ENCODE assay signal across 17 cellular contexts in the genomic region with DNA sequence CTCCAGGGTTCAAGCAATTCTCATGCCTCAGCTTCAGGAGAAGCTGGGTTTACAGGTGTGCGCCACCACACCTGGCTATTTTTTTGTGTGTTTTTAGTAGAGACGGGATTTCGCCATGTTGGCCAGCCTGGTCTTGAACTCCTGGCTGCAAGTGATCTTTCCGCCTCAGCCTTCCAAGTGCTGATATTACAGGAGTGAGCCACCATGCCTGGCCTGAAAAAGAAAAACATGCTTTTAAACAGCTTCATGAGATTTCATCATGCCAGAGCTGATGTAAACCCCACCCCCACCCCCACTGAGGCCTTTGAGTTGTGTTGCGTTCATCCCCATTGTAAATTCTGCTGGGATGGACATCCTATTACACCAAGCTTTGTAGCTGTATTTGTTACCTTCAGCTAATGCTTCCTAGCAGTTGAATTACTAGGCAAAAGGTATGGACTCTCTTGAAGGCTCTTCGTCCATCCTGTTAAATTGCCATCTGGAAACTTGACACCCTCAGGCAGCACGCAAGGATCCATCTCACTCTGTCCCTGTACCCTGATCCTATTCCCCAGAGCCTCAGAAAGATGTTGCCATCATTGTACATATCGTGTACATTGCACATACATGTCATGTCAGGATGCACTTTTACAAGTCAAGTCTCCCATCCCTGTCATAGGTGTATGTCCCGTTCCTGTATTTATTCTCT. TPM values are rescaled to one million over a fixed set of nuclear protein-coding genes. Genes with fewer than 3 reads are reported as not detected.
A peak's percentile ranks its signal among the peaks of the same experiment; 100 is the strongest.
DNase-seq lines count a peak whose midpoint lies in the region; ATAC-seq and TF ChIP-seq lines count a peak whose summit lies in the region.
"Had no signal": no experiment of that assay in that cellular context is flagged by ENCODE, and none has a peak within 500 bp of the region (broad histone marks: within the 10 kb centered on the region; RNA-seq: fewer than 3 reads in every experiment).

No MANE protein-coding gene starts in this region.

- no peak for DNase-seq in activated CD8-positive, alpha-beta T cell treated with anti-CD3 and anti-CD28 coated beads for 36 hours
- DNase-seq in activated CD8-positive, alpha-beta T cell treated with anti-CD3 and anti-CD28 coated beads, Interleukin-2, amount 10 ng/mL, durations not matched to agents 7 days and 5 days, result no peak
- peak; percentile 52 for DNase-seq in fibroblast of pulmonary artery (ENCODE audit: low read depth)
- DNase-seq in thoracic aorta (ENCODE audit: low spot score), result no peak
- no peak for DNase-seq in iPS-NIHi11 (ENCODE audit: low spot score)
- DNase-seq in cerebellar nuclear complex (lab: John Stamatoyannopoulos, UW), result no peak
- DNase-seq in brain microvascular endothelial cell, result no peak
- DNase-seq: activated CD4-positive, alpha-beta T cell treated with anti-CD3 and anti-CD28 coated beads, Interleukin-2, amount 10 ng/mL, durations not matched to agents 7 days and 5 days; activated naive CD4-positive, alpha-beta T cell treated with anti-CD3 and anti-CD28 coated beads, Interleukin-2, amount 10 ng/mL, durations not matched to agents 7 days and 5 days; activated T-cell treated with anti-CD3 and anti-CD28 coated beads for 4 hours; effector memory CD4-positive, alpha-beta T cell; head of caudate nucleus; NCI-H526; PC-9; stomach had no signal

- peak overlapping the region; percentile 26 for H3K27ac Mint-ChIP-seq in activated CD8-positive, alpha-beta T cell treated with anti-CD3 and anti-CD28 coated beads for 36 hours
- no peak overlapping the region for H3K27ac Mint-ChIP-seq in activated CD8-positive, alpha-beta T cell treated with anti-CD3 and anti-CD28 coated beads, Interleukin-2, amount 10 ng/mL, durations not matched to agents 7 days and 5 days
- H3K27ac Mint-ChIP-seq: activated CD4-positive, alpha-beta T cell treated with anti-CD3 and anti-CD28 coated beads, Interleukin-2, amount 10 ng/mL, durations not matched to agents 7 days and 5 days; activated naive CD4-positive, alpha-beta T cell treated with anti-CD3 and anti-CD28 coated beads, Interleukin-2, amount 10 ng/mL, durations not matched to agents 7 days and 5 days; GM23338 had no signal

- intact Hi-C loops in activated CD8-positive, alpha-beta T cell treated with anti-CD3 and anti-CD28 coated beads for 36 hours (cut with micrococcal nuclease), result no loop called here

- peaks cover 30% of the 10 kb centered on the region for H3K4me1 Mint-ChIP-seq in activated CD8-positive, alpha-beta T cell treated with anti-CD3 and anti-CD28 coated beads for 36 hours (ENCODE audit: low read depth)
- H3K4me1 Mint-ChIP-seq in activated CD8-positive, alpha-beta T cell treated with anti-CD3 and anti-CD28 coated beads, Interleukin-2, amount 10 ng/mL, durations not matched to agents 7 days and 5 days (ENCODE audit: low read depth), result peaks cover 24% of the 10 kb centered on the region
- H3K4me1 Mint-ChIP-seq: activated CD4-positive, alpha-beta T cell treated with anti-CD3 and anti-CD28 coated beads, Interleukin-2, amount 10 ng/mL, durations not matched to agents 7 days and 5 days; activated naive CD4-positive, alpha-beta T cell treated with anti-CD3 and anti-CD28 coated beads, Interleukin-2, amount 10 ng/mL, durations not matched to agents 7 days and 5 days had no signal

- peak overlapping the region; percentile 1 for H3K27ac ChIP-seq in angular gyrus (ENCODE audit: low read depth, low read length)
- H3K27ac ChIP-seq in thoracic aorta, result peak overlapping the region; percentile 68 to 99
- no peak overlapping the region for H3K27ac ChIP-seq in brain microvascular endothelial cell
- H3K27ac ChIP-seq: PC-9 had no signal

- no peaks in the 10 kb centered on the region for H3K27me3 Mint-ChIP-seq in activated CD8-positive, alpha-beta T cell treated with anti-CD3 and anti-CD28 coated beads for 36 hours
- H3K27me3 Mint-ChIP-seq in activated CD8-positive, alpha-beta T cell treated with anti-CD3 and anti-CD28 coated beads, Interleukin-2, amount 10 ng/mL, durations not matched to agents 7 days and 5 days (ENCODE audit: low read depth), result peaks cover 3% of the 10 kb centered on the region
- H3K27me3 Mint-ChIP-seq: activated CD4-positive, alpha-beta T cell treated with anti-CD3 and anti-CD28 coated beads, Interleukin-2, amount 10 ng/mL, durations not matched to agents 7 days and 5 days had no signal

- TF ChIP-seq CTCF in activated CD8-positive, alpha-beta T cell treated with anti-CD3 and anti-CD28 coated beads for 36 hours (IDR thresholded peaks at IDR 0.05), result no peak
- TF ChIP-seq CTCF in fibroblast of pulmonary artery (IDR thresholded peaks at IDR 0.05; ENCODE audit: low read length, missing control alignments), result no peak
- no peak for TF ChIP-seq CTCF in thoracic aorta (IDR thresholded peaks at IDR 0.05)
- TF ChIP-seq CTCF in brain microvascular endothelial cell (IDR thresholded peaks at IDR 0.05; ENCODE audit: low read depth, low read length, missing control alignments), result no peak

- H3K4me3 ChIP-seq in fibroblast of pulmonary artery (replicated peaks; ENCODE audit: low read depth, low read length), result no peak overlapping the region
- H3K4me3 ChIP-seq in thoracic aorta, result no peak overlapping the region
- no peak overlapping the region for H3K4me3 ChIP-seq in brain microvascular endothelial cell (ENCODE audit: low read depth, low read length)
- H3K4me3 ChIP-seq: GM23338, PC-9, stomach had no signal

- in situ Hi-C loops in brain microvascular endothelial cell (cut with HindIII; ENCODE audit: low pct_ligation_motif_present, low sequenced_read_pairs), result no loop called here

- POLR2A ChIA-PET in activated CD8-positive, alpha-beta T cell treated with anti-CD3 and anti-CD28 coated beads for 36 hours (lab: Charles Lee), result interaction anchor here (0.6 to 1.6 kb wide), 3 partner anchors 13 to 164 kb away, joined by 3 to 5 read pairs (median 3); no protein-coding TSS in a partner anchor
- POLR2A ChIA-PET in activated CD8-positive, alpha-beta T cell treated with anti-CD3 and anti-CD28 coated beads, Interleukin-2, amount 10 ng/mL, durations not matched to agents 7 days and 5 days (lab: Charles Lee), result interaction anchor here (0.6 kb wide), 1 partner anchor 119 kb away, joined by 3 read pairs; no protein-coding TSS in a partner anchor

- no peaks in the 10 kb centered on the region for H3K9me3 Mint-ChIP-seq in activated CD8-positive, alpha-beta T cell treated with anti-CD3 and anti-CD28 coated beads for 36 hours
- H3K9me3 Mint-ChIP-seq in activated CD8-positive, alpha-beta T cell treated with anti-CD3 and anti-CD28 coated beads, Interleukin-2, amount 10 ng/mL, durations not matched to agents 7 days and 5 days (ENCODE audit: insufficient read depth), result no peaks in the 10 kb centered on the region
- H3K9me3 Mint-ChIP-seq: activated CD4-positive, alpha-beta T cell treated with anti-CD3 and anti-CD28 coated beads, Interleukin-2, amount 10 ng/mL, durations not matched to agents 7 days and 5 days; activated naive CD4-positive, alpha-beta T cell treated with anti-CD3 and anti-CD28 coated beads, Interleukin-2, amount 10 ng/mL, durations not matched to agents 7 days and 5 days; GM23338 had no signal

- no peaks in the 10 kb centered on the region for H3K36me3 Mint-ChIP-seq in activated CD8-positive, alpha-beta T cell treated with anti-CD3 and anti-CD28 coated beads for 36 hours (ENCODE audit: low read depth)
- H3K36me3 Mint-ChIP-seq in activated CD8-positive, alpha-beta T cell treated with anti-CD3 and anti-CD28 coated beads, Interleukin-2, amount 10 ng/mL, durations not matched to agents 7 days and 5 days (ENCODE audit: low read depth), result no peaks in the 10 kb centered on the region
- H3K36me3 Mint-ChIP-seq: activated naive CD4-positive, alpha-beta T cell treated with anti-CD3 and anti-CD28 coated beads, Interleukin-2, amount 10 ng/mL, durations not matched to agents 7 days and 5 days had no signal

- CTCF ChIA-PET in activated CD8-positive, alpha-beta T cell treated with anti-CD3 and anti-CD28 coated beads for 36 hours (lab: Charles Lee), result interaction anchor here (1.1 to 10.9 kb wide), 7 partner anchors 9 to 77 kb away, joined by 3 to 99 read pairs (median 5); no protein-coding TSS in a partner anchor
- CTCF ChIA-PET in activated CD8-positive, alpha-beta T cell treated with anti-CD3 and anti-CD28 coated beads, Interleukin-2, amount 10 ng/mL, durations not matched to agents 7 days and 5 days (lab: Charles Lee), result interaction anchor here (0.8 to 6.2 kb wide), 8 partner anchors 9 to 77 kb away, joined by 3 to 52 read pairs (median 12); no protein-coding TSS in a partner anchor

- no peak overlapping the region for H3K4me3 Mint-ChIP-seq in activated CD8-positive, alpha-beta T cell treated with anti-CD3 and anti-CD28 coated beads for 36 hours
- H3K4me3 Mint-ChIP-seq in activated CD8-positive, alpha-beta T cell treated with anti-CD3 and anti-CD28 coated beads, Interleukin-2, amount 10 ng/mL, durations not matched to agents 7 days and 5 days, result no peak overlapping the region
- H3K4me3 Mint-ChIP-seq: activated CD4-positive, alpha-beta T cell treated with anti-CD3 and anti-CD28 coated beads, Interleukin-2, amount 10 ng/mL, durations not matched to agents 7 days and 5 days; activated naive CD4-positive, alpha-beta T cell treated with anti-CD3 and anti-CD28 coated beads, Interleukin-2, amount 10 ng/mL, durations not matched to agents 7 days and 5 days; GM23338 had no signal

- peaks cover 64 to 100% of the 10 kb centered on the region in 2 donors for H3K4me1 ChIP-seq in thoracic aorta (ENCODE audit: control insufficient read depth in 1 of 2, low read depth in 2 of 2)

- H3K27me3 ChIP-seq in thoracic aorta (replicated peaks; ENCODE audit: insufficient read depth), result no peaks in the 10 kb centered on the region
- H3K27me3 ChIP-seq in brain microvascular endothelial cell (replicated peaks), result no peaks in the 10 kb centered on the region
- H3K27me3 ChIP-seq: stomach had no signal

- H3K9me3 ChIP-seq in thoracic aorta, result no peaks in the 10 kb centered on the region
- H3K9me3 ChIP-seq: stomach had no signal

- H3K36me3 ChIP-seq in thoracic aorta (no peaks in the 10 kb centered on the region), brain microvascular endothelial cell (replicated peaks) (no peaks in the 10 kb centered on the region)
- H3K36me3 ChIP-seq: stomach had no signal

- no peak for ATAC-seq in activated CD8-positive, alpha-beta T cell treated with anti-CD3 and anti-CD28 coated beads for 36 hours
- no peak for ATAC-seq in activated CD8-positive, alpha-beta T cell treated with anti-CD3 and anti-CD28 coated beads, Interleukin-2, amount 10 ng/mL, durations not matched to agents 7 days and 5 days
- no peak for ATAC-seq in thoracic aorta (ENCODE audit: insufficient number of reproducible peaks, low FRiP score, low read depth)
- ATAC-seq: GM23338 had no signal

RNA-seq across cellular contexts. Expression of gene NFIX, which starts 47.3 kb away (rescaled TPM):
- 1 to 10 TPM; 4.7 to 5.0 TPM for total RNA-seq in activated CD8-positive, alpha-beta T cell treated with anti-CD3 and anti-CD28 coated beads for 36 hours
- 1 to 10 TPM in 1 of 2 experiments, under 1 TPM in 1; 0.40 to 1.4 TPM for total RNA-seq in activated CD8-positive, alpha-beta T cell treated with anti-CD3 and anti-CD28 coated beads, Interleukin-2, amount 10 ng/mL, durations not matched to agents 7 days and 5 days
- total RNA-seq in thoracic aorta, result 100 to 1,000 TPM; 126 to 145 TPM

Comparison
In these comparisons a context has a peak if more than half of its experiments do, and no peak if none do; other contexts are left out.
1. RNA of gene NFIX, which starts 47.3 kb away (total RNA-seq): 126 to 145 TPM in thoracic aorta; 4.7 to 5.0 TPM in activated CD8-positive, alpha-beta T cell treated with anti-CD3 and anti-CD28 coated beads for 36 hours and 0.40 to 1.4 TPM in activated CD8-positive, alpha-beta T cell treated with anti-CD3 and anti-CD28 coated beads, Interleukin-2, amount 10 ng/mL, durations not matched to agents 7 days and 5 days; every median in the first group is over 10 times any median in the second.